Comparison of ENCODE assay signal across 15 cellular contexts in genomic region chr9:124135813-124136365, GRCh38.
DNase-seq lines count a peak whose midpoint lies in the region; FAIRE-seq and TF ChIP-seq lines count a peak whose summit lies in the region.
"Had no signal": no experiment of that assay in that cellular context is flagged by ENCODE, and none has a peak within 500 bp of the region (broad histone marks: within the 10 kb centered on the region; RNA-seq: fewer than 3 reads in every experiment).

No MANE protein-coding gene starts in this region.

- H2AFZ ChIP-seq in SU-DHL-6 (ENCODE audit: low read depth, low read length, severe bottlenecking) (no peak overlapping the region), H1 (ENCODE audit: low read length) (no peak overlapping the region), neuronal stem cell (ENCODE audit: low read length) (no peak overlapping the region)

- DNase-seq in H1 (ENCODE audit: low read depth in 1 of 2, low spot score in 2 of 2), result no peak
- DNase-seq in GDM1 (lab: John Stamatoyannopoulos, UW), result no peak
- DNase-seq in NCI-H146 (lab: John Stamatoyannopoulos, UW), result no peak
- DNase-seq in neuronal stem cell (ENCODE audit: low spot score), result no peak
- DNase-seq: C1 segment of cervical spinal cord; Calu3; CD4-positive, alpha-beta memory T cell; COR-L47; DMS53; DMS79 treated with DMSO at 0.1 percent for 48 hours; GOT3; H7; HCEC 1CT had no signal

- no peaks in the 10 kb centered on the region for H3K4me1 ChIP-seq in HEK293 (ENCODE audit: control insufficient read depth, insufficient read depth, low read length)
- no peaks in the 10 kb centered on the region for H3K4me1 ChIP-seq in H1 (replicated peaks in 1 of 4; ENCODE audit: control insufficient read depth in 3 of 4, insufficient read depth in 4 of 4, low read length in 3 of 4)
- H3K4me1 ChIP-seq in neuronal stem cell (ENCODE audit: control insufficient read depth in 2 of 2, insufficient read depth in 1 of 2, low read depth in 1 of 2, low read length in 2 of 2), result peaks cover 0 to 4% of the 10 kb centered on the region in 2 donors

- H3K14ac ChIP-seq in H1 (ENCODE audit: insufficient read length), result no peak overlapping the region
- H3K14ac ChIP-seq in neuronal stem cell (ENCODE audit: low read length), result no peak overlapping the region

- no peak overlapping the region for H2BK120ac ChIP-seq in H1 (replicated peaks; ENCODE audit: low read depth, low read length)
- no peak overlapping the region for H2BK120ac ChIP-seq in neuronal stem cell (ENCODE audit: low read depth, low read length)

- H3K9ac ChIP-seq in SU-DHL-6 (ENCODE audit: low read length) (no peak overlapping the region), H1 (replicated peaks in 1 of 4; ENCODE audit: extremely low read depth in 1 of 4, low read depth in 3 of 4, low read length in 3 of 4) (no peak overlapping the region), neuronal stem cell (ENCODE audit: low read depth, low read length, poor library complexity) (no peak overlapping the region)

- H3K27ac ChIP-seq in HEK293 (ENCODE audit: extremely low read depth, low read depth, low read length) (no peak overlapping the region), SU-DHL-6 (ENCODE audit: low read depth, low read length) (peak overlapping the region; percentile 85; the same call in 1 of the 2 replicates), H1 (ENCODE audit: low read depth, low read length) (no peak overlapping the region), neuronal stem cell (replicated peaks; ENCODE audit: low read length) (no peak overlapping the region)

- H3K4me3 ChIP-seq in HEK293 (ENCODE audit: low read depth, low read length) (no peak overlapping the region), SU-DHL-6 (ENCODE audit: insufficient read depth, low read length, poor library complexity, severe bottlenecking) (no peak overlapping the region), H1 (ENCODE audit: extremely low read depth in 1 of 4, insufficient read depth in 2 of 4, low read depth in 3 of 4, low read length in 4 of 4) (no peak overlapping the region), neuronal stem cell (ENCODE audit: low read length in 2 of 2) (no peak overlapping the region)

- H2BK12ac ChIP-seq in H1 (ENCODE audit: low read depth, low read length) (no peak overlapping the region), neuronal stem cell (ENCODE audit: low read length) (no peak overlapping the region)

- FAIRE-seq in H1 (lab: Jason Lieb, UNC), result no peak

- H3K27me3 ChIP-seq in SU-DHL-6 (ENCODE audit: low read length) (no peaks in the 10 kb centered on the region), H1 (replicated peaks in 1 of 4; ENCODE audit: control insufficient read depth in 3 of 4, extremely low read depth in 1 of 4, insufficient read depth in 3 of 4, low read length in 3 of 4) (no peaks in the 10 kb centered on the region), neuronal stem cell (ENCODE audit: control insufficient read depth in 3 of 3, insufficient read depth in 3 of 3, low read depth in 1 of 3, low read length in 3 of 3) (peaks cover 0 to 4% (median 0%) of the 10 kb centered on the region in 3 experiments)

- H3K9me3 ChIP-seq in HEK293 (ENCODE audit: control insufficient read depth, insufficient read depth, low read depth, low read length) (no peaks in the 10 kb centered on the region), SU-DHL-6 (ENCODE audit: insufficient read depth, low read length) (no peaks in the 10 kb centered on the region), H1 (ENCODE audit: insufficient read depth in 2 of 2, low read depth in 1 of 2, low read length in 1 of 2) (no peaks in the 10 kb centered on the region), neuronal stem cell (replicated peaks in 1 of 2; ENCODE audit: control insufficient read depth in 2 of 2, insufficient read depth in 1 of 2, low read depth in 1 of 2, low read length in 2 of 2) (no peaks in the 10 kb centered on the region)

- H4K20me1 ChIP-seq in SU-DHL-6 (ENCODE audit: low read depth, low read length), result no peaks in the 10 kb centered on the region
- peaks cover 0 to 3% of the 10 kb centered on the region in 2 experiments for H4K20me1 ChIP-seq in H1 (replicated peaks in 1 of 2; ENCODE audit: control insufficient read depth in 1 of 2, insufficient read depth in 2 of 2, low read length in 2 of 2)

- no peak overlapping the region for H2AK5ac ChIP-seq in H1 (ENCODE audit: low read depth, low read length)
- H2AK5ac ChIP-seq in neuronal stem cell (ENCODE audit: low read depth, low read length), result no peak overlapping the region

- H3K79me1 ChIP-seq in H1 (ENCODE audit: low read depth, low read length) (no peaks in the 10 kb centered on the region), neuronal stem cell (ENCODE audit: low read depth, low read length) (no peaks in the 10 kb centered on the region)

- POLR2A ChIA-PET in HEK293 (lab: Yijun Ruan, JAX), result no interaction called here
- POLR2A ChIA-PET in H1 (lab: Charles Lee; ENCODE audit: partially characterized antibody), result no interaction called here

- no peak overlapping the region for H2BK20ac ChIP-seq in H1 (ENCODE audit: low read length)

- peaks cover 3% of the 10 kb centered on the region; the same call in 1 of the 2 replicates for H3K23me2 ChIP-seq in H1 (ENCODE audit: low read depth, low read length)

- H2BK15ac ChIP-seq in H1 (ENCODE audit: low read length), result no peak overlapping the region
- H2BK15ac ChIP-seq in neuronal stem cell (ENCODE audit: low read length), result no peak overlapping the region

- no peak for TF ChIP-seq EP300 in H1 (IDR thresholded peaks at IDR 0.05; ENCODE audit: borderline replicate concordance in 1 of 2, low read depth in 2 of 2, low read length in 2 of 2)

- H4K5ac ChIP-seq in H1 (ENCODE audit: insufficient read length, low read depth, low read length), result no peak overlapping the region

- H3K79me2 ChIP-seq in SU-DHL-6 (ENCODE audit: insufficient read depth, low read length) (no peaks in the 10 kb centered on the region), H1 (ENCODE audit: control insufficient read depth in 1 of 2, insufficient read depth in 2 of 2, low read length in 2 of 2) (no peaks in the 10 kb centered on the region)

- H2BK5ac ChIP-seq in H1 (ENCODE audit: low read depth, low read length), result no peak overlapping the region
- no peak overlapping the region for H2BK5ac ChIP-seq in neuronal stem cell (ENCODE audit: low read length)

- TF ChIP-seq POLR2A in H1 (IDR thresholded peaks at IDR 0.05; ENCODE audit: control extremely low read depth in 1 of 2, low read depth in 2 of 2, low read length in 2 of 2), result no peak

- H3K23ac ChIP-seq in H1 (ENCODE audit: insufficient read length) (no peak overlapping the region), neuronal stem cell (ENCODE audit: low read depth, low read length, poor library complexity) (no peak overlapping the region)

- no peak for TF ChIP-seq RAD21 in H1 (IDR thresholded peaks at IDR 0.05 in 1 of 2, conservative IDR thresholded peaks at IDR 0.05 in 1 of 2; ENCODE audit: low read depth in 2 of 2, low read length in 2 of 2)

- H3K56ac ChIP-seq in H1 (replicated peaks; ENCODE audit: insufficient read length, low read depth, low read length), result peak overlapping the region; percentile 46

- TF ChIP-seq CTCF in HEK293 (tag by site-specific recombination; IDR thresholded peaks at IDR 0.05), result no peak
- no peak for TF ChIP-seq CTCF in SU-DHL-6 (IDR thresholded peaks at IDR 0.05; ENCODE audit: insufficient read depth, low read length, poor library complexity, severe bottlenecking)
- TF ChIP-seq CTCF in H1 (IDR thresholded peaks at IDR 0.05; ENCODE audit: control extremely low read depth in 1 of 3, insufficient read depth in 1 of 3, low read depth in 1 of 3, low read length in 3 of 3), result no peak

- no peaks in the 10 kb centered on the region for H3K9me2 ChIP-seq in SU-DHL-6 (replicated peaks; ENCODE audit: insufficient read depth, low read length)

- CTCF ChIA-PET in HEK293 (lab: Yijun Ruan, JAX) (interaction anchor here (1.4 kb wide), 1 partner anchor 9 kb away, joined by 3 read pairs; no protein-coding TSS in a partner anchor), H1 (lab: Charles Lee; ENCODE audit: partially characterized antibody) (interaction anchor here (0.7 to 2.6 kb wide), 4 partner anchors 10 to 704 kb away, joined by 3 to 14 read pairs (median 4); no protein-coding TSS in a partner anchor)

- no peak overlapping the region for H3K18ac ChIP-seq in H1 (ENCODE audit: extremely low read depth, low read length)
- no peak overlapping the region for H3K18ac ChIP-seq in neuronal stem cell (ENCODE audit: low read length)

- H3K4me2 ChIP-seq in SU-DHL-6 (ENCODE audit: low read depth, low read length, poor library complexity, severe bottlenecking), result peak overlapping the region; percentile 65
- H3K4me2 ChIP-seq in H1 (ENCODE audit: insufficient read depth in 1 of 2, low read depth in 2 of 2, low read length in 2 of 2), result no peak overlapping the region
- no peak overlapping the region for H3K4me2 ChIP-seq in neuronal stem cell (ENCODE audit: insufficient read depth, low read length, poor library complexity, severe bottlenecking)

- H3K36me3 ChIP-seq in HEK293 (ENCODE audit: control insufficient read depth in 2 of 2, insufficient read depth in 1 of 2, low read length in 2 of 2) (no peaks in the 10 kb centered on the region), SU-DHL-6 (ENCODE audit: low read length) (no peaks in the 10 kb centered on the region), H1 (ENCODE audit: control insufficient read depth in 2 of 4, insufficient read depth in 4 of 4, low read length in 3 of 4) (no peaks in the 10 kb centered on the region), neuronal stem cell (replicated peaks in 1 of 2; ENCODE audit: control insufficient read depth in 2 of 2, insufficient read depth in 2 of 2, low read length in 2 of 2) (no peaks in the 10 kb centered on the region)

- no peak overlapping the region for H3K4ac ChIP-seq in H1 (replicated peaks; ENCODE audit: insufficient read length, low read depth, low read length)
- H3K4ac ChIP-seq in neuronal stem cell (ENCODE audit: low read length), result no peak overlapping the region

- no peak overlapping the region for H4K91ac ChIP-seq in H1 (replicated peaks; ENCODE audit: insufficient read length, low read length)
- H4K91ac ChIP-seq in neuronal stem cell (ENCODE audit: low read depth, low read length, poor library complexity), result no peak overlapping the region

- 87% methylated on average over 1 of the region's 1 CpG; no CpG with 5 or more reads in 1 of the 2 experiments for WGBS in H1 (ENCODE audit: extremely low coverage in 1 of 2, insufficient coverage in 1 of 2, insufficient read length in 1 of 2, insufficient replicate concordance in 2 of 2, low coverage in 1 of 2, low lambda C conversion rate in 2 of 2, missing lambda C conversion rate in 1 of 2), 2 experiments
- no CpG with 5 or more reads among the region's 1 CpG for WGBS in neuronal stem cell (ENCODE audit: extremely low coverage in 2 of 2, insufficient read length in 2 of 2, insufficient replicate concordance in 1 of 2), 2 donors

- peaks cover 38% of the 10 kb centered on the region for H3F3A ChIP-seq in SU-DHL-6 (ENCODE audit: insufficient read depth)

- H4K8ac ChIP-seq in H1 (ENCODE audit: extremely low read depth, insufficient read depth, low read length), result no peak overlapping the region
- H4K8ac ChIP-seq in neuronal stem cell (ENCODE audit: low read depth, low read length), result no peak overlapping the region

TF ChIP-seq in HEK293, 187 proteins besides CTCF, POLR2A, EP300 and RAD21 (continues in another document):
- peak; percentile 94 for TF ChIP-seq ZNF366 (tag by site-specific recombination; conservative IDR thresholded peaks at IDR 0.05)

TF ChIP-seq in H1, 55 proteins besides CTCF, POLR2A, EP300 and RAD21 (continues in another document):
- TF ChIP-seq JUND (IDR thresholded peaks at IDR 0.05; ENCODE audit: low read length), result no peak
